Comparison of ENCODE assay signal across 12 cellular contexts in the genomic region with DNA sequence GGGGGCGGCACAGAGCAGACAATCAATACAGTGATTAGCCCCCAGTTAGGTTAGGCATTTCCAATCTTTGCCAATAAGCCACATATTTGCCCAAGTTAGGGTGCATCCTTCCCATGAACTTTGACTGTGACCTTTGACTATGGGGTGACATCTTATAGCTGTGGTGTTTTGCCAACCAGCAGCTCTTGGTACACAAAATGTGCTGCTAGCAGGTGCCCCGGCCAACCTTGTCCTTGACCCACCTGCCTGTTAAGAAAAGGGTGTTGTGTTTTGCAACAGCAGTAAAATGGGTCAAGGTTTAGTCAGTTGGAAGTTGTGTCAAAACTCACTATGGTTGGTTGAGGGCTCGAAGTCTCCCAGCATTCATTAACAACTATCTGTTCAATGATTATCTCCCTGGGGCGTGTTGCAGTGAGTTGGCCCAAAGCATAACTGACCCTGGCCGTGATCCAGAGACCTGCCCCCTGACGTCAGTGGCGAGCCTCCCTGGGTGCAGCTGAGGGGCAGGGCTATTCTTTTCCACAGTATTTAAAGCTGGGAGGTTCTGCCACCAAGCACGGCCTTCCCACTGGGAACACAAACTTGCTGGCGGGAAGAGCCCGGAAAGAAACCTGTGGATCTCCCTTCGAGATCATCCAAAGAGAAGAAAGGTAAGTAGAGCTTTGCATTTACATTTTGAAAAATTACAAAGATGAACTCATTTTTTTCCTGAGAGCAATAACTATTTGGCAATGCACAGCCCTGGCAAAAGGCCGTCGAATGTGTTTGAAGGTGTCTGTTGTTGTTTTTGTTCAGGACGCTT. TPM values are rescaled to one million over a fixed set of nuclear protein-coding genes. Genes with fewer than 3 reads are reported as not detected.
DNase-seq lines count a peak whose midpoint lies in the region; ATAC-seq and TF ChIP-seq lines count a peak whose summit lies in the region.
"Had no signal": no experiment of that assay in that cellular context is flagged by ENCODE, and none has a peak within 500 bp of the region (broad histone marks: within the 10 kb centered on the region; RNA-seq: fewer than 3 reads in every experiment).

A gene (plus strand): TSS at position 557 of the 802 bp plus-strand sequence. CDS start 302 bp downstream, outside the sequence.

- H3K79me2 ChIP-seq in H9 (ENCODE audit: insufficient read depth, low read length) = no peaks in the 10 kb centered on the region

- H3K56ac ChIP-seq in H9 (ENCODE audit: insufficient read length, low read depth, low read length) = no peak within 1 kb of the TSS

- no peaks in the 10 kb centered on the region for H3K79me1 ChIP-seq in H9 (ENCODE audit: insufficient read depth, low read depth, low read length, poor library complexity, severe bottlenecking)

- no peak within 1 kb of the TSS for H3K14ac ChIP-seq in H9 (ENCODE audit: insufficient read depth, low read length)

- H3K23ac ChIP-seq in H9 (ENCODE audit: insufficient read length, low read depth, low read length) = no peak within 1 kb of the TSS

- no peaks in the 10 kb centered on the region; a peak in 1 of 7 replicates for H3K36me3 Mint-ChIP-seq in H9 (ENCODE audit: insufficient read depth in 1 of 3, low read depth in 3 of 3)
- H3K36me3 Mint-ChIP-seq in stimulated activated naive B cell treated with anti-CD40 and anti-IgM and Interleukin-4, amounts not matched to agents 10 μg/mL and 1 μg/mL and 100 μg/mL, for 72 hours = no peaks in the 10 kb centered on the region
- H3K36me3 Mint-ChIP-seq: activated naive CD8-positive, alpha-beta T cell had no signal

- H3K27me3 ChIP-seq in H9 (ENCODE audit: insufficient read depth, low read length) = no peaks in the 10 kb centered on the region

- H3K4ac ChIP-seq in H9 (ENCODE audit: low read depth, low read length) = no peak within 1 kb of the TSS

- no CpG with 5 or more reads among the region's 14 CpGs for WGBS in H9 (ENCODE audit: extremely low coverage, insufficient read length, low lambda C conversion rate)

- H2BK15ac ChIP-seq in H9 (ENCODE audit: low read depth, low read length) = no peak within 1 kb of the TSS

- peaks cover 21% of the 10 kb centered on the region for H3K27me3 Mint-ChIP-seq in H9 (ENCODE audit: low read depth)
- H3K27me3 Mint-ChIP-seq in stimulated activated naive B cell treated with anti-CD40 and anti-IgM and Interleukin-4, amounts not matched to agents 10 μg/mL and 1 μg/mL and 100 μg/mL, for 72 hours = peaks cover 40 to 49% of the 10 kb centered on the region in 2 donors

- H3K27ac Mint-ChIP-seq in H9 = no peak within 1 kb of the TSS; a peak in 1 of 7 replicates
- H3K27ac Mint-ChIP-seq in stimulated activated naive B cell treated with anti-CD40 and anti-IgM and Interleukin-4, amounts not matched to agents 10 μg/mL and 1 μg/mL and 100 μg/mL, for 72 hours = no peak within 1 kb of the TSS
- H3K27ac Mint-ChIP-seq: activated naive CD8-positive, alpha-beta T cell had no signal

- H2AK5ac ChIP-seq in H9 (ENCODE audit: insufficient read length, low read length) = no peak within 1 kb of the TSS

- no peak within 1 kb of the TSS for H3K27ac ChIP-seq in H9 (ENCODE audit: insufficient read length, low read depth, low read length)

- H3K4me1 ChIP-seq in H9 (ENCODE audit: insufficient read depth, low read length) = no peaks in the 10 kb centered on the region

- no peak within 1 kb of the TSS for H2BK120ac ChIP-seq in H9 (ENCODE audit: low read depth, low read length, poor library complexity, severe bottlenecking)

- peak within 1 kb of the TSS; percentile 73 for H4K8ac ChIP-seq in H9 (replicated peaks; ENCODE audit: insufficient read length, low read depth, low read length)

- no peak within 1 kb of the TSS for H3T11ph ChIP-seq in H9 (ENCODE audit: low read length)

- H2BK5ac ChIP-seq in H9 (ENCODE audit: insufficient read length, low read length) = no peak within 1 kb of the TSS

- H3K9me3 ChIP-seq in H9 (ENCODE audit: control insufficient read depth, low read depth, low read length) = no peaks in the 10 kb centered on the region

- DNase-seq in H9 = no peak
- DNase-seq in fibroblast of villous mesenchyme (ENCODE audit: low read depth) = peak; percentile 24
- DNase-seq in renal cortical epithelial cell (ENCODE audit: low read depth) = peak; percentile 96
- DNase-seq in NCI-H345 (lab: John Stamatoyannopoulos, UW) = no peak
- no peak for DNase-seq in NCI-H510A (lab: John Stamatoyannopoulos, UW)
- DNase-seq in stimulated activated naive B cell treated with anti-CD40 and anti-IgM and Interleukin-4, amounts not matched to agents 10 μg/mL and 1 μg/mL and 100 μg/mL, for 72 hours = no peak
- DNase-seq: activated CD4-positive, alpha-beta T cell treated with anti-CD3 and anti-CD28 coated beads, Interleukin-2, amount 50 U/mL, for 4 hours; NCI-H1436 treated with DMSO at 0.1 percent for 48 hours; SIG-M5 had no signal

- H3K9ac ChIP-seq in H9 (ENCODE audit: extremely low read depth, insufficient read length, low read length) = no peak within 1 kb of the TSS

- H4K20me1 ChIP-seq in H9 (ENCODE audit: control insufficient read depth, insufficient read depth, insufficient read length) = no peaks in the 10 kb centered on the region

- no peak for ATAC-seq in stimulated activated naive B cell treated with anti-CD40 and anti-IgM and Interleukin-4, amounts not matched to agents 10 μg/mL and 1 μg/mL and 100 μg/mL, for 72 hours (replicated peaks)
- no peak for ATAC-seq in HG03520 (IDR thresholded peaks at IDR 0.05; ENCODE audit: unreplicated experiment)

- no peaks in the 10 kb centered on the region for H3K9me3 Mint-ChIP-seq in H9
- no peaks in the 10 kb centered on the region for H3K9me3 Mint-ChIP-seq in stimulated activated naive B cell treated with anti-CD40 and anti-IgM and Interleukin-4, amounts not matched to agents 10 μg/mL and 1 μg/mL and 100 μg/mL, for 72 hours

- no peak within 1 kb of the TSS for H3K4me2 ChIP-seq in H9 (ENCODE audit: insufficient read depth, insufficient read length, low read length)

- no peak within 1 kb of the TSS for H3K4me3 Mint-ChIP-seq in H9
- H3K4me3 Mint-ChIP-seq in stimulated activated naive B cell treated with anti-CD40 and anti-IgM and Interleukin-4, amounts not matched to agents 10 μg/mL and 1 μg/mL and 100 μg/mL, for 72 hours = no peak within 1 kb of the TSS
- H3K4me3 Mint-ChIP-seq: activated naive CD8-positive, alpha-beta T cell had no signal

- no peaks in the 10 kb centered on the region for H3K23me2 ChIP-seq in H9 (ENCODE audit: insufficient read length, low read depth, low read length, poor library complexity, severe bottlenecking)

- no peak within 1 kb of the TSS for H2BK20ac ChIP-seq in H9 (ENCODE audit: low read depth, low read length, poor library complexity, severe bottlenecking)

- no peaks in the 10 kb centered on the region for H3K4me1 Mint-ChIP-seq in H9
- H3K4me1 Mint-ChIP-seq in stimulated activated naive B cell treated with anti-CD40 and anti-IgM and Interleukin-4, amounts not matched to agents 10 μg/mL and 1 μg/mL and 100 μg/mL, for 72 hours = no peaks in the 10 kb centered on the region

- no peak within 1 kb of the TSS for H3K4me3 ChIP-seq in fibroblast of villous mesenchyme (ENCODE audit: low read depth, low read length)

- H2BK12ac ChIP-seq in H9 (ENCODE audit: insufficient read length, low read depth, low read length) = no peak within 1 kb of the TSS

- no peak within 1 kb of the TSS for H4K91ac ChIP-seq in H9 (ENCODE audit: insufficient read length, low read depth, low read length)

- H4K5ac ChIP-seq in H9 (ENCODE audit: insufficient read length, low read depth, low read length) = no peak within 1 kb of the TSS

- TF ChIP-seq CTCF in H9 (conservative IDR thresholded peaks at IDR 0.05) (no peak), fibroblast of villous mesenchyme (IDR thresholded peaks at IDR 0.05; ENCODE audit: insufficient read depth, low read depth, low read length) (no peak)

- no peak within 1 kb of the TSS for H3K18ac ChIP-seq in H9 (ENCODE audit: insufficient read length, low read depth, low read length)

- no peak within 1 kb of the TSS for H2AFZ ChIP-seq in H9 (ENCODE audit: low read length)

TF ChIP-seq in PFSK-1, 5 proteins besides CTCF, POLR2A, EP300 and RAD21:
- TF ChIP-seq TAF1 (IDR thresholded peaks at IDR 0.05; ENCODE audit: borderline replicate concordance, insufficient read depth, low read length) = no peak
- peak; percentile 31; the same call in 1 of the 2 replicates for TF ChIP-seq POLR2AphosphoS5 (IDR thresholded peaks at IDR 0.05; ENCODE audit: low read depth, low read length)

RNA-seq across cellular contexts. Expression of the gene that starts here (rescaled TPM):
- total RNA-seq in H9 (2021) = not detected in 2 replicates
- polyA plus RNA-seq in PFSK-1 (2012; ENCODE audit: insufficient read length, low read depth) = 16.3 TPM
- total RNA-seq in fibroblast of villous mesenchyme = not detected in 2 replicates
- total RNA-seq in renal cortical epithelial cell = 0.15 TPM in 1 of 2 replicates, not detected in the other

Comparison
In these comparisons a context has a peak if more than half of its experiments do, and no peak if none do; other contexts are left out.
1. Peak in DNase-seq in fibroblast of villous mesenchyme; RNA of the gene not detected or under 1 TPM.
2. Peak in DNase-seq in renal cortical epithelial cell; RNA of the gene not detected or under 1 TPM.